In genomic region chr11:4607111-4607510, GRCh38 we compare ENCODE assay signal across 1 cellular context.
TF ChIP-seq lines count a peak whose summit lies in the region.

No MANE protein-coding gene starts in this region.

TF ChIP-seq in IMR-90, 13 proteins besides CTCF, POLR2A, EP300 and RAD21:
- no peak for TF ChIP-seq RFX5 (IDR thresholded peaks at IDR 0.05; ENCODE audit: low read depth, low read length)
- no peak for TF ChIP-seq CEBPB (IDR thresholded peaks at IDR 0.05; ENCODE audit: low read depth, low read length)
- no peak for TF ChIP-seq MXI1 (IDR thresholded peaks at IDR 0.05; ENCODE audit: borderline replicate concordance, low read depth, low read length)
- TF ChIP-seq SMC3 (IDR thresholded peaks at IDR 0.05; ENCODE audit: low read depth, low read length), result no peak
